In the genomic region with DNA sequence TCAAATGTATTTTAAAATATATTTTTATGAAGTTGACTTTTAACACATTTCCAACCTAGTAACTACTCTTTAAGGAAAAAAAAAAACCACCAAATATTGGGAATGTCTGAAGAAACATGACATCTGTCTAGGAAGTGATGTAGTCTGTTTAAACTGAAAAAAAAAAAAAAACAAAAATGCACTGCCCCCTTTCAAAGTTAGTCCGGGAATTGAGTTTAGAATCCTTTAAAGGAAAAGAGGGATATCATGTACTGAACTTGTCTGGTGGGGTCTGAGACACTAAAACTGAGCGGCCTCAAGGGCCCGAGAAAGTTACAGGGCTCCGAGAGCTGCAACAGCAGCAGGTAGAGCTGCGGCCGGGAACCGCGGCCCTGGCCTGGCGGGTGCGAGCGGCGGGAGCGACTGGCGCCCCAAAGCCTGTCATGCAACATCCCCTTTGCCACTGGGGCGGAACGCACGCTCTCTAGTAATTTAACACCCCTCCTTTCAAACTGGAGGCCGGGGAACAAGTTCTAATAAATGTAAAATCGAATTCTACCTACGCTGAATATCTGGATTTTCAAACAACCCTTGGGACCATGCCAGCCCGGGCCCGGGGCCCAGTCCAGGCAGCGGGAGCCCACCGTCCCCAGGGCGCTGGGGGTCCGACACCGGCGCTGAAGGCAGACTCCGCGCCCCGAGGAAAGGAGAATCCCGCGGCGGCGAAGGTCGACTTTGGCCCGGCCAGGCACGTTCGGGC, we compare ENCODE assay signal across 8 cellular contexts. TPM values are rescaled to one million over a fixed set of nuclear protein-coding genes. Genes with fewer than 3 reads are reported as not detected.
DNase-seq lines count a peak whose midpoint lies in the region; ATAC-seq and TF ChIP-seq lines count a peak whose summit lies in the region.

No MANE protein-coding gene starts in this region.

- H3K9ac ChIP-seq in BLaER1 = peak overlapping the region; percentile 95

- H3K4me3 ChIP-seq in BLaER1 (peak overlapping the region; percentile 99), transverse colon (peak overlapping the region; percentile 42 to 88 (median 78))

- H3K27ac ChIP-seq in BLaER1 (peak overlapping the region; percentile 97), transverse colon (peak overlapping the region; percentile 91 to 94 (median 92))

- peak overlapping the region; percentile 83 for H3K4me2 ChIP-seq in BLaER1

- H3K27me3 ChIP-seq in BLaER1 (no peaks in the 10 kb centered on the region), transverse colon (peaks cover 61% of the 10 kb centered on the region)

- peaks cover 55% of the 10 kb centered on the region for H4K20me1 ChIP-seq in BLaER1

- TF ChIP-seq EP300 in transverse colon (IDR thresholded peaks at IDR 0.05; ENCODE audit: low read depth) = no peak

- TF ChIP-seq POLR2A in transverse colon (IDR thresholded peaks at IDR 0.05) = no peak

- H3K4me1 ChIP-seq in BLaER1 = peaks cover 39% of the 10 kb centered on the region
- peaks cover 0 to 37% (median 16%) of the 10 kb centered on the region in 4 donors for H3K4me1 ChIP-seq in transverse colon

- TF ChIP-seq CTCF in transverse colon (IDR thresholded peaks at IDR 0.05) = no peak

- in situ Hi-C loops in transverse colon (cut with MboI; ENCODE audit: low pct_ligation_motif_present in 1 of 4, low pct_unique_long_range_greater_than_20kb in 1 of 4, low sequenced_read_pairs in 3 of 4) = no loop called here

- intact Hi-C loops in transverse colon (cut with DNase I; ENCODE audit: low total_unique reads) = no loop called here

- ATAC-seq in GM19324 (IDR thresholded peaks at IDR 0.05; ENCODE audit: low FRiP score, unreplicated experiment) = peak; percentile 50
- peak; percentile 64 for ATAC-seq in HG03432 (IDR thresholded peaks at IDR 0.05; ENCODE audit: unreplicated experiment)

- H3K9me3 ChIP-seq in BLaER1 = no peaks in the 10 kb centered on the region
- H3K9me3 ChIP-seq in transverse colon = no peaks in the 10 kb centered on the region

- WGBS in transverse colon (ENCODE audit: low coverage in 1 of 2), 2 donors = 0% methylated on average over 4 to 34 of the region's 39 CpGs

- peaks cover 11% of the 10 kb centered on the region; the same call in 1 of the 2 replicates for H3K36me3 ChIP-seq in BLaER1
- no peaks in the 10 kb centered on the region for H3K36me3 ChIP-seq in transverse colon

- DNase-seq in OCI-M2 (lab: John Stamatoyannopoulos, UW; ENCODE audit: unreplicated experiment) (peak; percentile 8), activated gamma-delta T cell treated with Interleukin-2 at 50 U/mL for 16 hours (peak; percentile 42), globus pallidus (ENCODE audit: low spot score) (peak; percentile 73), nucleus accumbens (lab: John Stamatoyannopoulos, UW) (peak in 44 of 56 donors; percentile 17 to 84 (median 54)), transverse colon (peak; percentile 58)

RNA-seq across cellular contexts. Expression of a gene that starts 0.8 kb away (rescaled TPM):
- 10 to 100 TPM; 16.8 to 34.8 (median 21.9) TPM for total RNA-seq in transverse colon

Comparison
In these comparisons a context has a peak if more than half of its experiments do, and no peak if none do; other contexts are left out.
1. Peak in every context shown above with its lines: DNase-seq, ATAC-seq, H3K4me3 ChIP-seq and H3K27ac ChIP-seq.
2. DNase-seq: peak in every context shown above with its lines; median percentile 73 in globus pallidus; 58 in transverse colon; 54 in nucleus accumbens; 42 in activated gamma-delta T cell treated with Interleukin-2 at 50 U/mL for 16 hours; 8 in OCI-M2.